Comparison of ENCODE assay signal across 19 cellular contexts in the genomic region with DNA sequence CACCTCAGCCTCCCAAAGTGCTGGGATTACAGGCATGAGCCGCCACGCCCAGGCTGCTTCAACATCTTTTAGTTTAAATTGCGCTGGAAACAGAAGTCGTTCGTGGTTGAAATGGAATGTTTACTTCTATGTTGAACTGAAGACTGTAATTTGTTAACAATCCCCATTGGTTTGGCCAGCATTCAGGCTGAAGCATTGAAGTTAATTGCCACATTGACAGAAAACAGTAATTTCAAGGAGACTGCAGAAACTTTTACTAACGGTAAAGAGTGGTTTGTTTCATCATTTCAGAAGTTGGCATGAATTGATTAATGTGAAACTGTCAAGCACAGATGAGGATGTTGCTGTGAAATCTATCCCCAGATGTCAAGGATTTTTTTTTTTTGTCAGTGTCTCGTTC. TPM values are rescaled to one million over a fixed set of nuclear protein-coding genes. Genes with fewer than 3 reads are reported as not detected.
DNase-seq lines count a peak whose midpoint lies in the region; ATAC-seq, FAIRE-seq and TF ChIP-seq lines count a peak whose summit lies in the region.
"Had no signal": no experiment of that assay in that cellular context is flagged by ENCODE, and none has a peak within 500 bp of the region (broad histone marks: within the 10 kb centered on the region; RNA-seq: fewer than 3 reads in every experiment).

No MANE protein-coding gene starts in this region.

- DNase-seq in AG08395 (ENCODE audit: low spot score) (peak; percentile 75), HTR-8/SVneo (ENCODE audit: insufficient read length, low spot score) (no peak), Panc1 (ENCODE audit: low read depth, low spot score) (no peak), choroid plexus epithelial cell (ENCODE audit: low read depth) (peak; percentile 47), NCI-H2081 treated with DMSO at 0.1 percent for 48 hours (lab: John Stamatoyannopoulos, UW) (no peak), sciatic nerve (ENCODE audit: low spot score) (no peak), NCI-H446 treated with DMSO at 0.1 percent for 48 hours (lab: John Stamatoyannopoulos, UW) (no peak), amygdala (lab: John Stamatoyannopoulos, UW) (no peak)
- DNase-seq: activated CD8-positive, alpha-beta memory T cell treated with anti-CD3 and anti-CD28 coated beads, Interleukin-2, amount 10 ng/mL, durations not matched to agents 7 days and 5 days; dermis blood vessel endothelial cell; naive B cell; NCI-H2107; stimulated activated CD4-positive, alpha-beta T cell treated with anti-CD3 and anti-CD28 coated beads, Interleukin-4, amount 100 ng/mL, for 1 hour; stimulated activated naive CD4-positive, alpha-beta T cell had no signal

- TF ChIP-seq CTCF in Panc1 (IDR thresholded peaks at IDR 0.05) = no peak
- no peak for TF ChIP-seq CTCF in choroid plexus epithelial cell (conservative IDR thresholded peaks at IDR 0.05; ENCODE audit: low read depth, low read length)

- no TSS peak for BruUV-seq in Panc1 (replicated peaks; lab: Mats Ljungman, UMichigan)

- H3K27ac ChIP-seq in Panc1 (ENCODE audit: low read length) = no peak overlapping the region

- CTCF ChIA-PET in Panc1 (lab: Charles Lee) = interaction anchor here (0.6 to 1.3 kb wide), 2 partner anchors 8 to 13 kb away, joined by 3 to 5 read pairs; no protein-coding TSS in a partner anchor

- H3K4me3 ChIP-seq in Panc1 (ENCODE audit: low read depth in 2 of 2, low read length in 2 of 2) (no peak overlapping the region), choroid plexus epithelial cell (ENCODE audit: low read depth, low read length) (no peak overlapping the region)

- ATAC-seq in Panc1 = 0 out of 2 replicates have a peak, but pooled peaks have one; percentile 25
- no peak for ATAC-seq in sciatic nerve
- ATAC-seq: activated CD8-positive, alpha-beta memory T cell treated with anti-CD3 and anti-CD28 coated beads, Interleukin-2, amount 10 ng/mL, durations not matched to agents 7 days and 5 days; Right ventricle myocardium inferior had no signal

- in situ Hi-C loops in Panc1 (cut with HindIII; ENCODE audit: low pct_unique_long_range_greater_than_20kb, low sequenced_read_pairs) = no loop called here

- intact Hi-C loops in Panc1 (cut with micrococcal nuclease; ENCODE audit: unreplicated experiment) (no loop called here), sciatic nerve (cut with DNase I) (no loop called here)

- no peaks in the 10 kb centered on the region for H3K27me3 ChIP-seq in Panc1 (ENCODE audit: control insufficient read depth, insufficient read depth, low read length)

- peak; percentile 33 for FAIRE-seq in HTR-8/SVneo (lab: Jason Lieb, UNC)
- FAIRE-seq: frontal cortex, keratinocyte had no signal

- no peaks in the 10 kb centered on the region for H3K36me3 ChIP-seq in Panc1 (ENCODE audit: control insufficient read depth, insufficient read depth, low read length)

- POLR2A ChIA-PET in Panc1 (lab: Charles Lee) = no interaction called here

- no peaks in the 10 kb centered on the region for H3K4me1 ChIP-seq in Panc1 (ENCODE audit: control insufficient read depth, insufficient read depth, low read length)

- no peaks in the 10 kb centered on the region for H3K9me3 ChIP-seq in Panc1 (ENCODE audit: control insufficient read depth, insufficient read depth, low read depth, low read length)

RNA-seq across cellular contexts. Expression of gene AP5B1, which starts 14.2 kb away (rescaled TPM):
- total RNA-seq in Panc1 (2021; ENCODE audit: unreplicated experiment) (35.0 TPM), sciatic nerve (12.9 TPM)
- polyA plus RNA-seq in Panc1 (2012; ENCODE audit: insufficient read length) = 22.7 TPM

RNA-seq across cellular contexts. Expression of gene OVOL1, which starts 20.3 kb away (rescaled TPM):
- total RNA-seq in Panc1 (2021; ENCODE audit: unreplicated experiment) (0.23 TPM), sciatic nerve (not detected)
- not detected for polyA plus RNA-seq in Panc1 (2012; ENCODE audit: insufficient read length)
- total RNA-seq: activated CD8-positive, alpha-beta memory T cell treated with anti-CD3 and anti-CD28 coated beads, Interleukin-2, amount 10 ng/mL, durations not matched to agents 7 days and 5 days; Daoy; dermis blood vessel endothelial cell; Right ventricle myocardium inferior had no signal
- polyA plus RNA-seq: BJ had no signal

RNA-seq across cellular contexts. Expression of gene RNASEH2C, which starts 45.9 kb away (rescaled TPM):
- total RNA-seq in Panc1 (2021; ENCODE audit: unreplicated experiment) = 107 TPM
- 133 TPM for polyA plus RNA-seq in Panc1 (2012; ENCODE audit: insufficient read length)
- total RNA-seq in sciatic nerve = 42.5 TPM

RNA-seq across cellular contexts. Expression of gene KAT5, which starts 54.5 kb away (rescaled TPM):
- total RNA-seq in Panc1 (2021; ENCODE audit: unreplicated experiment) = 84.2 TPM
- 74.1 TPM for polyA plus RNA-seq in Panc1 (2012; ENCODE audit: insufficient read length)
- total RNA-seq in sciatic nerve = 81.5 TPM

Comparison
In these comparisons a context has a peak if more than half of its experiments do, and no peak if none do; other contexts are left out.
1. DNase-seq: peak in AG08395 (single experiment) and choroid plexus epithelial cell (single experiment); none in HTR-8/SVneo (single experiment), Panc1 (single experiment), NCI-H2081 treated with DMSO at 0.1 percent for 48 hours (single experiment), sciatic nerve (single experiment), NCI-H446 treated with DMSO at 0.1 percent for 48 hours (single experiment) and amygdala (0 of 56).